ENCODE assay signal across 21 cellular contexts in the genomic region with DNA sequence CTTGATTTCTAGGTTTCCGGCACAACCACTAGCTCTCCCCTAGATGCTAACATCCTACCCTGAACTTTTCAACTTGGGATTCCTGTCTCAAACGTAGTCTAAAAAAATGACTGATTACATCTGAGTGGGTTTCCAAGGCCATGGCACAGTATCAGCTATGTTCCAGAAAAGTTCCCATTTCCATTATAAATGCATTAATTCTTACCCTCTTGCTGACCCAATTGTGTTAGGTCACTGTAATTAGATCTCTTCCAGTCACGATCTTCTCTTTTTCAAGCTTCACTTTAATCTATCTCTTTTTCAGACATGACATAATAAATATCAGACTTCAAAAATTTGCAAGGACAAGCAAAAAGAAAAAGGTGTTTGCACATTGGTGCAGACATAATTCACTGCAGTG. TPM values are rescaled to one million over a fixed set of nuclear protein-coding genes. Genes with fewer than 3 reads are reported as not detected.
DNase-seq lines count a peak whose midpoint lies in the region; ATAC-seq and TF ChIP-seq lines count a peak whose summit lies in the region.
"Had no signal": no experiment of that assay in that cellular context is flagged by ENCODE, and none has a peak within 500 bp of the region (broad histone marks: within the 10 kb centered on the region; RNA-seq: fewer than 3 reads in every experiment).

No MANE protein-coding gene starts in this region.

- no peak for TF ChIP-seq EP300 in SK-N-SH (IDR thresholded peaks at IDR 0.05; ENCODE audit: borderline replicate concordance in 1 of 2, low read depth in 1 of 2, low read length in 1 of 2)

- H3K9me3 Mint-ChIP-seq in type B pancreatic cell (no peaks in the 10 kb centered on the region), nephron progenitor cell (no peaks in the 10 kb centered on the region)

- no peak overlapping the region for H3K27ac Mint-ChIP-seq in type B pancreatic cell
- no peak overlapping the region for H3K27ac Mint-ChIP-seq in nephron progenitor cell
- H3K27ac Mint-ChIP-seq: CD14-positive monocyte had no signal

- no peak overlapping the region for H2AFZ ChIP-seq in SK-N-SH (ENCODE audit: low read depth)

- H3K4me3 Mint-ChIP-seq in type B pancreatic cell (peak overlapping the region; percentile 14), nephron progenitor cell (no peak overlapping the region)
- H3K4me3 Mint-ChIP-seq: CD14-positive monocyte had no signal

- H3K4me1 Mint-ChIP-seq in type B pancreatic cell (ENCODE audit: unreplicated experiment) (peaks cover 32% of the 10 kb centered on the region), nephron progenitor cell (peaks cover 6% of the 10 kb centered on the region)
- H3K4me1 Mint-ChIP-seq: CD14-positive monocyte had no signal

- H3K27ac ChIP-seq in SK-N-SH (ENCODE audit: low read depth in 2 of 2, low read length in 1 of 2), result no peak overlapping the region
- H3K27ac ChIP-seq: 22Rv1, KMS-11, RWPE1 had no signal

- WGBS in SK-N-SH (ENCODE audit: low lambda C conversion rate), result 2% methylated on average over 3 of the region's 3 CpGs

- H3K4me3 ChIP-seq in SK-N-SH (ENCODE audit: low read depth in 2 of 2, low read length in 1 of 2) (no peak overlapping the region), choroid plexus epithelial cell (ENCODE audit: low read depth, low read length) (no peak overlapping the region)

- CTCF ChIA-PET in SK-N-SH (lab: Yijun Ruan, JAX), result interaction anchor here (0.7 to 1.4 kb wide), 2 partner anchors 13 to 51 kb away, joined by 3 to 10 read pairs; a partner anchor contains a TSS

- DNase-seq in SK-N-SH (no peak), choroid plexus epithelial cell (ENCODE audit: low read depth) (peak; percentile 23), left kidney (ENCODE audit: low read depth, low spot score) (peak; percentile 14), type B pancreatic cell (ENCODE audit: extremely low spot score, unreplicated experiment) (no peak), nephron progenitor cell (no peak)
- DNase-seq: AML-193, COR-L47, GDM1, NCI-H1417 treated with DMSO at 0.1 percent for 48 hours, NCI-H187 treated with DMSO at 0.1 percent for 48 hours, NCI-H2227 treated with DMSO at 0.1 percent for 48 hours, NCI-H510A treated with DMSO at 0.1 percent for 48 hours, NCI-H774, SIG-M5 had no signal

- H3K9me2 ChIP-seq in SK-N-SH, result no peaks in the 10 kb centered on the region

- no peaks in the 10 kb centered on the region for H3K27me3 ChIP-seq in SK-N-SH (ENCODE audit: insufficient read depth)

- ATAC-seq in SK-N-SH treated with all-trans-retinoic acid at 6 μM for 48 hours, result no peak
- no peak for ATAC-seq in GM19455 (IDR thresholded peaks at IDR 0.05; ENCODE audit: unreplicated experiment)
- no peak for ATAC-seq in HG02763 (IDR thresholded peaks at IDR 0.05; ENCODE audit: unreplicated experiment)

- no peaks in the 10 kb centered on the region for H3K79me2 ChIP-seq in SK-N-SH (ENCODE audit: insufficient read depth)

- H3K36me3 ChIP-seq in SK-N-SH (replicated peaks in 1 of 2; ENCODE audit: control insufficient read depth in 1 of 2, insufficient read depth in 2 of 2, low read length in 1 of 2), result no peaks in the 10 kb centered on the region

- H3K4me2 ChIP-seq in SK-N-SH, result no peak overlapping the region
- H3K4me2 ChIP-seq: KMS-11 had no signal

- H4K20me1 ChIP-seq in SK-N-SH (ENCODE audit: insufficient read depth), result no peaks in the 10 kb centered on the region

- TF ChIP-seq CTCF in SK-N-SH (IDR thresholded peaks at IDR 0.05) (no peak), choroid plexus epithelial cell (conservative IDR thresholded peaks at IDR 0.05; ENCODE audit: low read depth, low read length) (no peak), type B pancreatic cell (conservative IDR thresholded peaks at IDR 0.05) (no peak), nephron progenitor cell (IDR thresholded peaks at IDR 0.05) (no peak)

- POLR2A ChIA-PET in SK-N-SH (lab: Yijun Ruan, JAX), result no interaction called here

- no peaks in the 10 kb centered on the region for H3K9me3 ChIP-seq in SK-N-SH

- peaks cover 0 to 9% of the 10 kb centered on the region in 2 experiments; a peak in 1 of 4 replicates for H3K4me1 ChIP-seq in SK-N-SH (ENCODE audit: control insufficient read depth in 1 of 2, insufficient read depth in 2 of 2, low read depth in 1 of 2, low read length in 1 of 2)

- H3K36me3 Mint-ChIP-seq in type B pancreatic cell (no peaks in the 10 kb centered on the region), nephron progenitor cell (ENCODE audit: low read depth) (no peaks in the 10 kb centered on the region)
- H3K36me3 Mint-ChIP-seq: CD14-positive monocyte had no signal

- no peaks in the 10 kb centered on the region for H3F3A ChIP-seq in SK-N-SH (replicated peaks; ENCODE audit: insufficient read depth)

- H3K9ac ChIP-seq in SK-N-SH, result no peak overlapping the region
- H3K9ac ChIP-seq: KMS-11 had no signal

- TF ChIP-seq RAD21 in SK-N-SH (IDR thresholded peaks at IDR 0.05; ENCODE audit: low read length), result no peak

- H3K27me3 Mint-ChIP-seq in type B pancreatic cell (peaks cover 16% of the 10 kb centered on the region), nephron progenitor cell (ENCODE audit: low read depth, poor library complexity) (peaks cover 2% of the 10 kb centered on the region)

TF ChIP-seq in SK-N-SH treated with all-trans-retinoic acid at 6 μM for 48 hours, 23 proteins besides CTCF, POLR2A, EP300 and RAD21 (continues in another document):
- TF ChIP-seq ISL1 (CRISPR knock-in tag; IDR thresholded peaks at IDR 0.05) (peak; percentile 97), ZC3H10 (CRISPR knock-in tag; IDR thresholded peaks at IDR 0.05) (no peak), ESRRG (CRISPR knock-in tag; IDR thresholded peaks at IDR 0.05) (0 out of 2 replicates have a peak, but pooled peaks have one; percentile 23), ZFP30 (CRISPR knock-in tag; IDR thresholded peaks at IDR 0.05) (no peak), BACH2 (CRISPR knock-in tag; IDR thresholded peaks at IDR 0.05; ENCODE audit: borderline replicate concordance) (no peak)
- TF ChIP-seq, protein P1, sequence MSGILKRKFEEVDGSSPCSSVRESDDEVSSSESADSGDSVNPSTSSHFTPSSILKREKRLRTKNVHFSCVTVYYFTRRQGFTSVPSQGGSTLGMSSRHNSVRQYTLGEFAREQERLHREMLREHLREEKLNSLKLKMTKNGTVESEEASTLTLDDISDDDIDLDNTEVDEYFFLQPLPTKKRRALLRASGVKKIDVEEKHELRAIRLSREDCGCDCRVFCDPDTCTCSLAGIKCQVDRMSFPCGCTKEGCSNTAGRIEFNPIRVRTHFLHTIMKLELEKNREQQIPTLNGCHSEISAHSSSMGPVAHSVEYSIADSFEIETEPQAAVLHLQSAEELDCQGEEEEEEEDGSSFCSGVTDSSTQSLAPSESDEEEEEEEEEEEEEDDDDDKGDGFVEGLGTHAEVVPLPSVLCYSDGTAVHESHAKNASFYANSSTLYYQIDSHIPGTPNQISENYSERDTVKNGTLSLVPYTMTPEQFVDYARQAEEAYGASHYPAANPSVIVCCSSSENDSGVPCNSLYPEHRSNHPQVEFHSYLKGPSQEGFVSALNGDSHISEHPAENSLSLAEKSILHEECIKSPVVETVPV (CRISPR knock-in tag; IDR thresholded peaks at IDR 0.05), result no peak
- TF ChIP-seq, protein P2, sequence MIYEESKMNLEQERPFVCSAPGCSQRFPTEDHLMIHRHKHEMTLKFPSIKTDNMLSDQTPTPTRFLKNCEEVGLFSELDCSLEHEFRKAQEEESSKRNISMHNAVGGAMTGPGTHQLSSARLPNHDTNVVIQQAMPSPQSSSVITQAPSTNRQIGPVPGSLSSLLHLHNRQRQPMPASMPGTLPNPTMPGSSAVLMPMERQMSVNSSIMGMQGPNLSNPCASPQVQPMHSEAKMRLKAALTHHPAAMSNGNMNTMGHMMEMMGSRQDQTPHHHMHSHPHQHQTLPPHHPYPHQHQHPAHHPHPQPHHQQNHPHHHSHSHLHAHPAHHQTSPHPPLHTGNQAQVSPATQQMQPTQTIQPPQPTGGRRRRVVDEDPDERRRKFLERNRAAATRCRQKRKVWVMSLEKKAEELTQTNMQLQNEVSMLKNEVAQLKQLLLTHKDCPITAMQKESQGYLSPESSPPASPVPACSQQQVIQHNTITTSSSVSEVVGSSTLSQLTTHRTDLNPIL (CRISPR knock-in tag; IDR thresholded peaks at IDR 0.05; ENCODE audit: low read depth), result peak; percentile 88

TF ChIP-seq in SK-N-SH, 30 proteins besides CTCF, POLR2A, EP300 and RAD21:
- TF ChIP-seq RCOR1 (IDR thresholded peaks at IDR 0.05; ENCODE audit: low read length), result no peak
- no peak for TF ChIP-seq SIN3A (IDR thresholded peaks at IDR 0.05; ENCODE audit: borderline replicate concordance, low read depth, low read length)
- TF ChIP-seq, protein P3, sequence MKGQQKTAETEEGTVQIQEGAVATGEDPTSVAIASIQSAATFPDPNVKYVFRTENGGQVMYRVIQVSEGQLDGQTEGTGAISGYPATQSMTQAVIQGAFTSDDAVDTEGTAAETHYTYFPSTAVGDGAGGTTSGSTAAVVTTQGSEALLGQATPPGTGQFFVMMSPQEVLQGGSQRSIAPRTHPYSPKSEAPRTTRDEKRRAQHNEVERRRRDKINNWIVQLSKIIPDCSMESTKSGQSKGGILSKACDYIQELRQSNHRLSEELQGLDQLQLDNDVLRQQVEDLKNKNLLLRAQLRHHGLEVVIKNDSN (IDR thresholded peaks at IDR 0.05; ENCODE audit: borderline replicate concordance, low read depth), result no peak
- no peak for TF ChIP-seq RFX5 (IDR thresholded peaks at IDR 0.05; ENCODE audit: low read length)
- no peak for TF ChIP-seq MEF2A (IDR thresholded peaks at IDR 0.05; ENCODE audit: borderline replicate concordance, low read depth)
- TF ChIP-seq YY1 (IDR thresholded peaks at IDR 0.05; ENCODE audit: low read depth), result no peak
- no peak for TF ChIP-seq POLR2AphosphoS5 (IDR thresholded peaks at IDR 0.05; ENCODE audit: low read depth, low read length)
- TF ChIP-seq CHD2 (IDR thresholded peaks at IDR 0.05; ENCODE audit: low read length, partially characterized antibody), result no peak
- no peak for TF ChIP-seq GABPA (IDR thresholded peaks at IDR 0.05; ENCODE audit: low read depth)
- TF ChIP-seq NFIC (IDR thresholded peaks at IDR 0.05; ENCODE audit: borderline replicate concordance), result no peak
- no peak for TF ChIP-seq TAF1 (IDR thresholded peaks at IDR 0.05; ENCODE audit: borderline replicate concordance, low read depth, low read length)
TF ChIP-seq in SK-N-SH: peak in this region for 0.

RNA-seq across cellular contexts. Expression of a gene that starts 50.6 kb away (rescaled TPM):
- 6.4 and 10.1 TPM in 2 replicates for polyA plus RNA-seq in SK-N-SH (2012; rRNA removed)
- 9.0 and 10.7 TPM in 2 replicates for polyA plus RNA-seq in SK-N-SH (2012; cell fraction: cytosol; rRNA removed)
- polyA plus RNA-seq in SK-N-SH (2012; cell fraction: nucleus; rRNA removed), result 9.0 and 21.7 TPM in 2 replicates
- total RNA-seq in type B pancreatic cell (ENCODE audit: low replicate concordance), result 23.9 and 77.4 TPM in 2 replicates

Comparison
In these comparisons a context has a peak if more than half of its experiments do, and no peak if none do; other contexts are left out.
1. DNase-seq: peak in choroid plexus epithelial cell (single experiment) and left kidney (single experiment); none in SK-N-SH (single experiment), type B pancreatic cell (single experiment) and nephron progenitor cell (single experiment).